ENCODE assay signal across 8 cellular contexts in genomic region chr20:956330-956951, GRCh38. TPM values are rescaled to one million over a fixed set of nuclear protein-coding genes. Genes with fewer than 3 reads are reported as not detected.
DNase-seq lines count a peak whose midpoint lies in the region; TF ChIP-seq lines count a peak whose summit lies in the region.

No MANE protein-coding gene starts in this region.

- no peak overlapping the region for H3K4me2 ChIP-seq in parathyroid adenoma (ENCODE audit: low read length)

- H3K9ac ChIP-seq in parathyroid adenoma: no peak overlapping the region

- no peak overlapping the region for H2AFZ ChIP-seq in parathyroid adenoma

- TF ChIP-seq CTCF in parathyroid adenoma (IDR thresholded peaks at IDR 0.05) (peak; percentile 99), transverse colon (IDR thresholded peaks at IDR 0.05) (peak; percentile 94 to 98 (median 95))

- in situ Hi-C loops in transverse colon (cut with MboI; ENCODE audit: low pct_ligation_motif_present in 1 of 4, low pct_unique_long_range_greater_than_20kb in 1 of 4, low sequenced_read_pairs in 3 of 4): loop anchor here in 3 of 4 donors (5.0 kb wide), 1 partner anchor 139 kb away; no protein-coding TSS in a partner anchor

- no peaks in the 10 kb centered on the region for H3K4me1 ChIP-seq in SJCRH30
- peaks cover 7% of the 10 kb centered on the region for H3K4me1 ChIP-seq in parathyroid adenoma
- H3K4me1 ChIP-seq in transverse colon: peaks cover 0 to 2% (median 0%) of the 10 kb centered on the region in 4 donors

- DNase-seq in DMS79 treated with DMSO at 0.1 percent for 48 hours (lab: John Stamatoyannopoulos, UW) (peak; percentile 50), DMS79 (lab: John Stamatoyannopoulos, UW) (no peak), SJCRH30 (peak; percentile 71 to 84), globus pallidus (ENCODE audit: low spot score) (peak; percentile 41), transverse colon (peak; percentile 61)
- peak; percentile 57 for DNase-seq in Jurkat, Clone E6-1 (ENCODE audit: low read depth, low spot score)
- DNase-seq in activated gamma-delta T cell treated with anti-CD3 and anti-CD28 coated beads, Interleukin-2, amount 50 U/mL, for 16 hours (ENCODE audit: low read depth): peak; percentile 57

- H3K27me3 ChIP-seq in SJCRH30 (peaks cover 12% of the 10 kb centered on the region), parathyroid adenoma (ENCODE audit: control insufficient read depth, insufficient read depth, low read length) (no peaks in the 10 kb centered on the region), transverse colon (peaks cover 63% of the 10 kb centered on the region)

- WGBS in transverse colon (ENCODE audit: low coverage in 1 of 2), 2 donors: 15% methylated on average over 13 of the region's 13 CpGs; no CpG with 5 or more reads in 1 of the 2 donors

- H3K79me2 ChIP-seq in parathyroid adenoma: no peaks in the 10 kb centered on the region

- no peak overlapping the region for H3K27ac ChIP-seq in SJCRH30
- no peak overlapping the region for H3K27ac ChIP-seq in parathyroid adenoma
- no peak overlapping the region for H3K27ac ChIP-seq in transverse colon

- no peak overlapping the region for H3K4me3 ChIP-seq in Jurkat, Clone E6-1 (ENCODE audit: low read length)
- H3K4me3 ChIP-seq in SJCRH30 (no peak overlapping the region), parathyroid adenoma (ENCODE audit: low read depth, low read length) (no peak overlapping the region), transverse colon (no peak overlapping the region)

- H3K9me3 ChIP-seq in SJCRH30 (replicated peaks) (no peaks in the 10 kb centered on the region), parathyroid adenoma (ENCODE audit: control insufficient read depth, low read length) (no peaks in the 10 kb centered on the region), transverse colon (no peaks in the 10 kb centered on the region)

- TF ChIP-seq EP300 in transverse colon (IDR thresholded peaks at IDR 0.05; ENCODE audit: low read depth): no peak

- no peak for TF ChIP-seq POLR2A in transverse colon (IDR thresholded peaks at IDR 0.05)

- H3K36me3 ChIP-seq in SJCRH30 (no peaks in the 10 kb centered on the region), parathyroid adenoma (ENCODE audit: control insufficient read depth, insufficient read depth, low read length) (no peaks in the 10 kb centered on the region), transverse colon (no peaks in the 10 kb centered on the region)

- intact Hi-C loops in transverse colon (cut with DNase I; ENCODE audit: low total_unique reads): loop anchor here (2.0 kb wide), 1 partner anchor 138 kb away; no protein-coding TSS in a partner anchor

RNA-seq across cellular contexts. Expression of gene ANGPT4, which starts 40.3 kb away (rescaled TPM):
- polyA plus RNA-seq in Jurkat, Clone E6-1 (2012; ENCODE audit: insufficient read depth, insufficient read length): not detected
- not detected in 2 replicates for total RNA-seq in SJCRH30 (2014; rRNA removed; shearing (Covaris generic))
- total RNA-seq in transverse colon: under 1 TPM in 1 of 4 donors, not detected in 3; 0.14 TPM

RNA-seq across cellular contexts. Expression of gene RSPO4, which starts 45.7 kb away (rescaled TPM):
- polyA plus RNA-seq in Jurkat, Clone E6-1 (2012; ENCODE audit: insufficient read depth, insufficient read length): not detected
- not detected in 2 replicates for total RNA-seq in SJCRH30 (2014; rRNA removed; shearing (Covaris generic))
- total RNA-seq in transverse colon: not detected
